In the genomic region with DNA sequence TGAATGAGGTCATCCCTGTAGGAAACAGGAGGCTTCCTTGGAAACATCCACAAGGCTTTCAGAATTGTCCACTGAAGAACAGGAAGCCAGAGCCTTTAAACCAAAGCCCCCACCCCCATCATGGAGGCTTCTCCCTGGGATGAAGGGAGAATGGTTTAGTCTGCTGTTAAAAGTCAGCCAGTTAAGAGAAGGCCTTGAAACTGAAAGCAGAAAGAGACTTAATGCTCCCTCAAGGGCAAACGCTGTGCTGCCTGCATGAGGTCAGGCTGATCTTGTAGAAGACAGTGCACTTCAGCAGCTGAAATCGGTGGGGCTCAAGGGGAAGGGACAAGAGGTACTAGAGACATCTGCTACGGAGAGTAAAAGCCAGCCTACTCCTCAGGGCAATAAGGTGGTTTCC, we compare ENCODE assay signal across 23 cellular contexts.
DNase-seq lines count a peak whose midpoint lies in the region; ATAC-seq, FAIRE-seq and TF ChIP-seq lines count a peak whose summit lies in the region.
"Had no signal": no experiment of that assay in that cellular context is flagged by ENCODE, and none has a peak within 500 bp of the region (broad histone marks: within the 10 kb centered on the region; RNA-seq: fewer than 3 reads in every experiment).

No MANE protein-coding gene starts in this region.

- DNase-seq in cardiac muscle cell (ENCODE audit: low read depth in 1 of 2, low spot score in 1 of 2) (no peak), heart right ventricle (no peak), MM.1S (peak; percentile 69), endothelial cell (ENCODE audit: low spot score) (no peak), H7 (no peak), COR-L47 (lab: John Stamatoyannopoulos, UW) (no peak), frontal cortex (ENCODE audit: low spot score in 2 of 2) (no peak)
- DNase-seq in stimulated activated effector memory CD8-positive, alpha-beta T cell treated with anti-CD3 and anti-CD28 coated beads, Interleukin-12 subunit alpha, Interleukin-12 subunit beta, amount 100 ng/mL, for 72 hours (ENCODE audit: low spot score in 2 of 2), result no peak
- DNase-seq: activated CD4-positive, alpha-beta T cell treated with anti-CD3 and anti-CD28 coated beads for 36 hours; activated CD8-positive, alpha-beta memory T cell treated with anti-CD3 and anti-CD28 coated beads, Interleukin-2, amount 50 U/mL, for 4 hours; anterior cingulate cortex; CD4-positive, alpha-beta memory T cell; cerebellar nuclear complex; DMS79 treated with DMSO at 0.1 percent for 48 hours; effector CD8-positive, alpha-beta T cell; left ventricle myocardium superior; NCI-H1048; NCI-H2171; NCI-H748 treated with DMSO at 0.1 percent for 48 hours; nucleus accumbens; stimulated activated naive B cell treated with anti-CD40 and anti-IgM and Interleukin-4, amounts not matched to agents 10 μg/mL and 1 μg/mL and 100 μg/mL, for 72 hours; transverse colon had no signal

- H3K9ac ChIP-seq in MM.1S (ENCODE audit: low read length), result no peak overlapping the region

- peaks cover 33% of the 10 kb centered on the region for H3K4me1 Mint-ChIP-seq in endothelial cell (ENCODE audit: unreplicated experiment)
- no peaks in the 10 kb centered on the region for H3K4me1 Mint-ChIP-seq in stimulated activated effector memory CD8-positive, alpha-beta T cell treated with anti-CD3 and anti-CD28 coated beads, Interleukin-12 subunit alpha, Interleukin-12 subunit beta, amount 100 ng/mL, for 72 hours
- H3K4me1 Mint-ChIP-seq: activated CD4-positive, alpha-beta T cell treated with anti-CD3 and anti-CD28 coated beads for 36 hours; CD4-positive, alpha-beta memory T cell; stimulated activated naive B cell treated with anti-CD40 and anti-IgM and Interleukin-4, amounts not matched to agents 10 μg/mL and 1 μg/mL and 100 μg/mL, for 72 hours had no signal

- H3K9me3 ChIP-seq in cardiac muscle cell (ENCODE audit: low read depth) (no peaks in the 10 kb centered on the region), heart right ventricle (no peaks in the 10 kb centered on the region), MM.1S (replicated peaks; ENCODE audit: insufficient read depth, low read length) (no peaks in the 10 kb centered on the region)
- H3K9me3 ChIP-seq: right atrium auricular region, transverse colon had no signal

- H3K36me3 ChIP-seq in cardiac muscle cell (no peaks in the 10 kb centered on the region), heart right ventricle (no peaks in the 10 kb centered on the region), MM.1S (replicated peaks; ENCODE audit: insufficient read depth, low read length) (no peaks in the 10 kb centered on the region), H7 (replicated peaks; ENCODE audit: control insufficient read depth, insufficient read depth, low read length) (no peaks in the 10 kb centered on the region)
- H3K36me3 ChIP-seq: right atrium auricular region, transverse colon had no signal

- no peak overlapping the region for H3K4me3 ChIP-seq in cardiac muscle cell
- H3K4me3 ChIP-seq in heart right ventricle, result no peak overlapping the region
- H3K4me3 ChIP-seq in MM.1S (ENCODE audit: low read length), result no peak overlapping the region
- no peak overlapping the region for H3K4me3 ChIP-seq in H7 (ENCODE audit: insufficient read depth, low read depth, low read length)
- H3K4me3 ChIP-seq: right atrium auricular region, transverse colon had no signal

- no peak overlapping the region for H3K4me3 Mint-ChIP-seq in endothelial cell (ENCODE audit: unreplicated experiment)
- H3K4me3 Mint-ChIP-seq in stimulated activated effector memory CD8-positive, alpha-beta T cell treated with anti-CD3 and anti-CD28 coated beads, Interleukin-12 subunit alpha, Interleukin-12 subunit beta, amount 100 ng/mL, for 72 hours, result no peak overlapping the region
- H3K4me3 Mint-ChIP-seq: activated CD4-positive, alpha-beta T cell treated with anti-CD3 and anti-CD28 coated beads for 36 hours; CD4-positive, alpha-beta memory T cell; stimulated activated naive B cell treated with anti-CD40 and anti-IgM and Interleukin-4, amounts not matched to agents 10 μg/mL and 1 μg/mL and 100 μg/mL, for 72 hours had no signal

- H3K27ac ChIP-seq in cardiac muscle cell (peak overlapping the region; percentile 62), heart right ventricle (no peak overlapping the region), MM.1S (ENCODE audit: low read length) (peak overlapping the region; percentile 12; the same call in 1 of the 2 replicates)
- H3K27ac ChIP-seq: right atrium auricular region, transverse colon had no signal

- no peaks in the 10 kb centered on the region for H3K27me3 Mint-ChIP-seq in endothelial cell (ENCODE audit: unreplicated experiment)
- H3K27me3 Mint-ChIP-seq: activated CD4-positive, alpha-beta T cell treated with anti-CD3 and anti-CD28 coated beads for 36 hours had no signal

- no peak for ATAC-seq in heart right ventricle
- no peak for ATAC-seq in stimulated activated effector memory CD8-positive, alpha-beta T cell treated with anti-CD3 and anti-CD28 coated beads, Interleukin-12 subunit alpha, Interleukin-12 subunit beta, amount 100 ng/mL, for 72 hours
- ATAC-seq: activated CD4-positive, alpha-beta T cell treated with anti-CD3 and anti-CD28 coated beads for 36 hours; left ventricle myocardium superior; stimulated activated naive B cell treated with anti-CD40 and anti-IgM and Interleukin-4, amounts not matched to agents 10 μg/mL and 1 μg/mL and 100 μg/mL, for 72 hours had no signal

- H3K4me2 ChIP-seq in MM.1S (ENCODE audit: low read depth, low read length), result peak overlapping the region; percentile 13; the same call in 1 of the 2 replicates

- FAIRE-seq in frontal cortex (lab: Jason Lieb, UNC), result no peak

- peak overlapping the region; percentile 96 for H3K27ac Mint-ChIP-seq in endothelial cell (ENCODE audit: unreplicated experiment)
- H3K27ac Mint-ChIP-seq in stimulated activated effector memory CD8-positive, alpha-beta T cell treated with anti-CD3 and anti-CD28 coated beads, Interleukin-12 subunit alpha, Interleukin-12 subunit beta, amount 100 ng/mL, for 72 hours, result no peak overlapping the region
- H3K27ac Mint-ChIP-seq: activated CD4-positive, alpha-beta T cell treated with anti-CD3 and anti-CD28 coated beads for 36 hours; CD4-positive, alpha-beta memory T cell; stimulated activated naive B cell treated with anti-CD40 and anti-IgM and Interleukin-4, amounts not matched to agents 10 μg/mL and 1 μg/mL and 100 μg/mL, for 72 hours had no signal

- 0 out of 2 replicates have a peak overlapping the region, but pooled peaks have one; percentile 28 for H2AFZ ChIP-seq in MM.1S (ENCODE audit: low read length)

- intact Hi-C loops in heart right ventricle (cut with DNase I), result loop anchor here in 5 of 10 donors (10.0 kb wide), 2 partner anchors 226 to 256 kb away; no protein-coding TSS in a partner anchor

- TF ChIP-seq CTCF in cardiac muscle cell (IDR thresholded peaks at IDR 0.05; ENCODE audit: low read depth, low read length) (no peak), heart right ventricle (IDR thresholded peaks at IDR 0.05) (no peak), MM.1S (IDR thresholded peaks at IDR 0.05; ENCODE audit: low read length) (no peak), endothelial cell (IDR thresholded peaks at IDR 0.05; ENCODE audit: unreplicated experiment) (no peak)

- no peaks in the 10 kb centered on the region for H3K9me3 Mint-ChIP-seq in endothelial cell (ENCODE audit: unreplicated experiment)
- no peaks in the 10 kb centered on the region for H3K9me3 Mint-ChIP-seq in stimulated activated effector memory CD8-positive, alpha-beta T cell treated with anti-CD3 and anti-CD28 coated beads, Interleukin-12 subunit alpha, Interleukin-12 subunit beta, amount 100 ng/mL, for 72 hours
- H3K9me3 Mint-ChIP-seq: stimulated activated naive B cell treated with anti-CD40 and anti-IgM and Interleukin-4, amounts not matched to agents 10 μg/mL and 1 μg/mL and 100 μg/mL, for 72 hours had no signal

- H3K27me3 ChIP-seq in cardiac muscle cell (no peaks in the 10 kb centered on the region), heart right ventricle (peaks cover 0 to 9% (median 0%) of the 10 kb centered on the region in 7 donors), MM.1S (replicated peaks; ENCODE audit: insufficient read depth, low read length) (no peaks in the 10 kb centered on the region), H7 (ENCODE audit: control insufficient read depth, insufficient read depth, low read length) (no peaks in the 10 kb centered on the region)
- H3K27me3 ChIP-seq: right atrium auricular region, transverse colon had no signal

- H3K79me2 ChIP-seq in MM.1S (ENCODE audit: low read length), result no peaks in the 10 kb centered on the region

- no peaks in the 10 kb centered on the region for H4K20me1 ChIP-seq in MM.1S (ENCODE audit: insufficient read depth, low read length)

- H3F3A ChIP-seq in MM.1S (ENCODE audit: insufficient read depth, low read length), result no peaks in the 10 kb centered on the region

- H3K4me1 ChIP-seq in cardiac muscle cell (ENCODE audit: low read depth) (no peaks in the 10 kb centered on the region), heart right ventricle (peaks cover 0 to 4% (median 0%) of the 10 kb centered on the region in 9 donors), MM.1S (ENCODE audit: low read length) (no peaks in the 10 kb centered on the region)
- H3K4me1 ChIP-seq: right atrium auricular region, transverse colon had no signal

- H3K36me3 Mint-ChIP-seq in endothelial cell (ENCODE audit: low read depth, unreplicated experiment), result no peaks in the 10 kb centered on the region
- H3K36me3 Mint-ChIP-seq in stimulated activated effector memory CD8-positive, alpha-beta T cell treated with anti-CD3 and anti-CD28 coated beads, Interleukin-12 subunit alpha, Interleukin-12 subunit beta, amount 100 ng/mL, for 72 hours, result peaks cover 5% of the 10 kb centered on the region
- H3K36me3 Mint-ChIP-seq: CD4-positive, alpha-beta memory T cell had no signal

- 27 to 52% methylated on average over 3 of the region's 3 CpGs for WGBS in heart right ventricle, 2 donors

- H3K9me2 ChIP-seq in MM.1S (replicated peaks; ENCODE audit: insufficient read depth, low read length), result no peaks in the 10 kb centered on the region

Comparison
In these comparisons a context has a peak if more than half of its experiments do, and no peak if none do; other contexts are left out.
1. H3K27ac ChIP-seq: peak in cardiac muscle cell (single experiment) and MM.1S (single experiment); none in heart right ventricle (0 of 10).